ENCODE assay signal across 1 cellular context in genomic region chr14:105014032-105014431, GRCh38.
TF ChIP-seq lines count a peak whose summit lies in the region.

No MANE protein-coding gene starts in this region.

TF ChIP-seq in GM12878, 131 proteins besides CTCF, POLR2A, EP300 and RAD21:
- no peak for TF ChIP-seq CEBPB (IDR thresholded peaks at IDR 0.05; ENCODE audit: borderline replicate concordance in 1 of 2, low read depth in 2 of 2, low read length in 2 of 2)
- TF ChIP-seq GABPA (IDR thresholded peaks at IDR 0.05; ENCODE audit: low read depth): no peak
- no peak for TF ChIP-seq CHD2 (IDR thresholded peaks at IDR 0.05; ENCODE audit: borderline replicate concordance, low read depth, low read length)
- TF ChIP-seq SMC3 (IDR thresholded peaks at IDR 0.05; ENCODE audit: borderline replicate concordance, low read length): no peak
- TF ChIP-seq ZNF622 (IDR thresholded peaks at IDR 0.05): no peak
- TF ChIP-seq, protein P1, sequence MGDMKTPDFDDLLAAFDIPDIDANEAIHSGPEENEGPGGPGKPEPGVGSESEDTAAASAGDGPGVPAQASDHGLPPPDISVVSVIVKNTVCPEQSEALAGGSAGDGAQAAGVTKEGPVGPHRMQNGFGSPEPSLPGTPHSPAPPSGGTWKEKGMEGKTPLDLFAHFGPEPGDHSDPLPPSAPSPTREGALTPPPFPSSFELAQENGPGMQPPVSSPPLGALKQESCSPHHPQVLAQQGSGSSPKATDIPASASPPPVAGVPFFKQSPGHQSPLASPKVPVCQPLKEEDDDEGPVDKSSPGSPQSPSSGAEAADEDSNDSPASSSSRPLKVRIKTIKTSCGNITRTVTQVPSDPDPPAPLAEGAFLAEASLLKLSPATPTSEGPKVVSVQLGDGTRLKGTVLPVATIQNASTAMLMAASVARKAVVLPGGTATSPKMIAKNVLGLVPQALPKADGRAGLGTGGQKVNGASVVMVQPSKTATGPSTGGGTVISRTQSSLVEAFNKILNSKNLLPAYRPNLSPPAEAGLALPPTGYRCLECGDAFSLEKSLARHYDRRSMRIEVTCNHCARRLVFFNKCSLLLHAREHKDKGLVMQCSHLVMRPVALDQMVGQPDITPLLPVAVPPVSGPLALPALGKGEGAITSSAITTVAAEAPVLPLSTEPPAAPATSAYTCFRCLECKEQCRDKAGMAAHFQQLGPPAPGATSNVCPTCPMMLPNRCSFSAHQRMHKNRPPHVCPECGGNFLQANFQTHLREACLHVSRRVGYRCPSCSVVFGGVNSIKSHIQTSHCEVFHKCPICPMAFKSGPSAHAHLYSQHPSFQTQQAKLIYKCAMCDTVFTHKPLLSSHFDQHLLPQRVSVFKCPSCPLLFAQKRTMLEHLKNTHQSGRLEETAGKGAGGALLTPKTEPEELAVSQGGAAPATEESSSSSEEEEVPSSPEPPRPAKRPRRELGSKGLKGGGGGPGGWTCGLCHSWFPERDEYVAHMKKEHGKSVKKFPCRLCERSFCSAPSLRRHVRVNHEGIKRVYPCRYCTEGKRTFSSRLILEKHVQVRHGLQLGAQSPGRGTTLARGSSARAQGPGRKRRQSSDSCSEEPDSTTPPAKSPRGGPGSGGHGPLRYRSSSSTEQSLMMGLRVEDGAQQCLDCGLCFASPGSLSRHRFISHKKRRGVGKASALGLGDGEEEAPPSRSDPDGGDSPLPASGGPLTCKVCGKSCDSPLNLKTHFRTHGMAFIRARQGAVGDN (IDR thresholded peaks at IDR 0.05): no peak
- no peak for TF ChIP-seq E4F1 (IDR thresholded peaks at IDR 0.05; ENCODE audit: borderline replicate concordance, partially characterized antibody)
- TF ChIP-seq, protein P2, sequence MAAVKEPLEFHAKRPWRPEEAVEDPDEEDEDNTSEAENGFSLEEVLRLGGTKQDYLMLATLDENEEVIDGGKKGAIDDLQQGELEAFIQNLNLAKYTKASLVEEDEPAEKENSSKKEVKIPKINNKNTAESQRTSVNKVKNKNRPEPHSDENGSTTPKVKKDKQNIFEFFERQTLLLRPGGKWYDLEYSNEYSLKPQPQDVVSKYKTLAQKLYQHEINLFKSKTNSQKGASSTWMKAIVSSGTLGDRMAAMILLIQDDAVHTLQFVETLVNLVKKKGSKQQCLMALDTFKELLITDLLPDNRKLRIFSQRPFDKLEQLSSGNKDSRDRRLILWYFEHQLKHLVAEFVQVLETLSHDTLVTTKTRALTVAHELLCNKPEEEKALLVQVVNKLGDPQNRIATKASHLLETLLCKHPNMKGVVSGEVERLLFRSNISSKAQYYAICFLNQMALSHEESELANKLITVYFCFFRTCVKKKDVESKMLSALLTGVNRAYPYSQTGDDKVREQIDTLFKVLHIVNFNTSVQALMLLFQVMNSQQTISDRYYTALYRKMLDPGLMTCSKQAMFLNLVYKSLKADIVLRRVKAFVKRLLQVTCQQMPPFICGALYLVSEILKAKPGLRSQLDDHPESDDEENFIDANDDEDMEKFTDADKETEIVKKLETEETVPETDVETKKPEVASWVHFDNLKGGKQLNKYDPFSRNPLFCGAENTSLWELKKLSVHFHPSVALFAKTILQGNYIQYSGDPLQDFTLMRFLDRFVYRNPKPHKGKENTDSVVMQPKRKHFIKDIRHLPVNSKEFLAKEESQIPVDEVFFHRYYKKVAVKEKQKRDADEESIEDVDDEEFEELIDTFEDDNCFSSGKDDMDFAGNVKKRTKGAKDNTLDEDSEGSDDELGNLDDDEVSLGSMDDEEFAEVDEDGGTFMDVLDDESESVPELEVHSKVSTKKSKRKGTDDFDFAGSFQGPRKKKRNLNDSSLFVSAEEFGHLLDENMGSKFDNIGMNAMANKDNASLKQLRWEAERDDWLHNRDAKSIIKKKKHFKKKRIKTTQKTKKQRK (IDR thresholded peaks at IDR 0.05; ENCODE audit: low read depth, low read length): no peak
- TF ChIP-seq NFIC (IDR thresholded peaks at IDR 0.05; ENCODE audit: low read depth, low read length): no peak
- no peak for TF ChIP-seq DPF2 (IDR thresholded peaks at IDR 0.05)
- no peak for TF ChIP-seq NFYA (IDR thresholded peaks at IDR 0.05; ENCODE audit: borderline replicate concordance, low read depth, low read length)
- no peak for TF ChIP-seq STAT3 (IDR thresholded peaks at IDR 0.05; ENCODE audit: low read depth, low read length)
